29 cellular contexts compared by ENCODE assay signal in the genomic region with DNA sequence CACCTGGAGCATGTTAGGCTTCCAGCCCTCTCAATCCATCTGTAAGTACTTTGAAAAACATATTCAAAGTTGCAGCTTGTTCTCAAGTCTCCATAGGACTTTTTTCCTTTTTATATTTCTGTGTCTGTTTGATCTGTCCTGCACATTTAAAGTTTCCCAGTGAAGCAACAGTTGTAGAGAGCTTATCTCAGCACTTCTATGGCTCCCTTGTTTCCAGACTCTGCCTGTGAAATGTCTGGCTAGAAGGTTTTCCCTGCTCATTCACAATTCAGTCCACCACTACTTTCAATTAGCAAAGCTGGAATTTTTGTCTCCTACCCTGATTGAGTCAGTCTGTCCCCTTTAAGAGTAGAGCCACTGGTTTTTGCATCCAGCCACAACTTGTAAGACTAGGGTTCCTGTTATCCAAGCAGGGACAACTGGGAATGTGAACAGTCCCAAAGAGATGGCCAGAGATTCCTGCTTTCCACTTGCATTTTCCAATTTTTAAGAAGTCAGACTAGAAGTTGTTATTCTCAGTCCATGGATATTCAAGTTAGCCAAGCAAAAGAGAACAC.
DNase-seq lines count a peak whose midpoint lies in the region; ATAC-seq and TF ChIP-seq lines count a peak whose summit lies in the region.
"Had no signal": no experiment of that assay in that cellular context is flagged by ENCODE, and none has a peak within 500 bp of the region (broad histone marks: within the 10 kb centered on the region; RNA-seq: fewer than 3 reads in every experiment).

No MANE protein-coding gene starts in this region.

- H3K4me3 Mint-ChIP-seq in GM23338 (no peak overlapping the region), nephron (no peak overlapping the region)
- H3K4me3 Mint-ChIP-seq: activated CD4-positive, alpha-beta T cell treated with anti-CD3 and anti-CD28 coated beads, Interleukin-2, amount 10 ng/mL, durations not matched to agents 7 days and 5 days; WTC11 had no signal

- no peaks in the 10 kb centered on the region for H3K79me2 ChIP-seq in GM23338 (replicated peaks; ENCODE audit: insufficient read depth)
- H3K79me2 ChIP-seq in OCI-LY3 (ENCODE audit: low read length) = no peaks in the 10 kb centered on the region

- H3K9me3 ChIP-seq in OCI-LY3 (ENCODE audit: insufficient read depth, low read length) (no peaks in the 10 kb centered on the region), stomach (no peaks in the 10 kb centered on the region)
- H3K9me3 ChIP-seq: BLaER1, body of pancreas, neutrophil, prostate gland, tibial artery had no signal

- H3K27me3 Mint-ChIP-seq in GM23338 (ENCODE audit: insufficient read depth, low read depth, poor library complexity) (no peaks in the 10 kb centered on the region), nephron (ENCODE audit: low read depth) (no peaks in the 10 kb centered on the region)
- H3K27me3 Mint-ChIP-seq: activated CD4-positive, alpha-beta T cell treated with anti-CD3 and anti-CD28 coated beads, Interleukin-2, amount 10 ng/mL, durations not matched to agents 7 days and 5 days had no signal

- no peak for TF ChIP-seq POLR2A in stomach (IDR thresholded peaks at IDR 0.05)

- no peaks in the 10 kb centered on the region for H3F3A ChIP-seq in GM23338 (replicated peaks; ENCODE audit: low read depth)

- no peak for TF ChIP-seq CTCF in GM23338 (conservative IDR thresholded peaks at IDR 0.05; ENCODE audit: low read depth in 2 of 2)
- TF ChIP-seq CTCF in OCI-LY3 (IDR thresholded peaks at IDR 0.05; ENCODE audit: low read depth, low read length) = no peak
- no peak for TF ChIP-seq CTCF in nephron (IDR thresholded peaks at IDR 0.05; ENCODE audit: unreplicated experiment in 3 of 3)
- TF ChIP-seq CTCF in stomach (IDR thresholded peaks at IDR 0.05) = no peak

- no peaks in the 10 kb centered on the region for H3K9me2 ChIP-seq in GM23338 (ENCODE audit: insufficient read depth)

- H3K4me3 ChIP-seq in GM23338 (no peak overlapping the region), OCI-LY3 (ENCODE audit: low read length) (no peak overlapping the region), stomach (no peak overlapping the region)
- H3K4me3 ChIP-seq: BLaER1, body of pancreas, lung, prostate gland, tibial artery had no signal

- TF ChIP-seq EP300 in stomach (IDR thresholded peaks at IDR 0.05) = no peak

- DNase-seq in GM23338 (ENCODE audit: low spot score) (no peak), left cardiac atrium (no peak), HuH-7.5 (ENCODE audit: low spot score) (no peak), NCI-H446 (lab: John Stamatoyannopoulos, UW) (no peak), stomach (no peak)
- DNase-seq: activated CD4-positive, alpha-beta T cell treated with anti-CD3 and anti-CD28 coated beads, Interleukin-2, amount 10 ng/mL, durations not matched to agents 7 days and 5 days; activated naive CD4-positive, alpha-beta T cell; activated T-cell treated with anti-CD3 and anti-CD28 coated beads, Interleukin-2, amount 50 U/mL, for 48 hours; body of pancreas; DMS153; GF-D8; HCEC 1CT; kidney; NCI-H1417 treated with DMSO at 0.1 percent for 48 hours; NCI-H2081; NCI-H226; NCI-H82; SHP77; stimulated activated CD8-positive, alpha-beta memory T cell treated with anti-CD3 and anti-CD28 coated beads, Interleukin-4, amount 100 ng/mL, for 48 hours; SW 1271; T-helper 9 cell; tibial artery had no signal

- no peaks in the 10 kb centered on the region for H3K9me3 Mint-ChIP-seq in GM23338
- no peaks in the 10 kb centered on the region for H3K9me3 Mint-ChIP-seq in nephron
- H3K9me3 Mint-ChIP-seq: activated CD4-positive, alpha-beta T cell treated with anti-CD3 and anti-CD28 coated beads, Interleukin-2, amount 10 ng/mL, durations not matched to agents 7 days and 5 days; WTC11 had no signal

- H3K27ac ChIP-seq in GM23338 (ENCODE audit: low read depth) (no peak overlapping the region), OCI-LY3 (ENCODE audit: low read length) (no peak overlapping the region), stomach (no peak overlapping the region)
- H3K27ac ChIP-seq: BLaER1, body of pancreas, neutrophil, prostate gland, tibial artery had no signal

- peak overlapping the region; percentile 74; the same call in 1 of the 2 replicates for H2AFZ ChIP-seq in GM23338
- 0 out of 2 replicates have a peak overlapping the region, but pooled peaks have one; percentile 0 for H2AFZ ChIP-seq in OCI-LY3 (ENCODE audit: low read depth, low read length)

- H3K36me3 ChIP-seq in GM23338 (ENCODE audit: insufficient read depth) = no peaks in the 10 kb centered on the region
- no peaks in the 10 kb centered on the region for H3K36me3 ChIP-seq in OCI-LY3 (replicated peaks; ENCODE audit: low read depth, low read length)
- no peaks in the 10 kb centered on the region for H3K36me3 ChIP-seq in stomach
- H3K36me3 ChIP-seq: BLaER1, neutrophil, prostate gland, tibial artery had no signal

- H3K27ac Mint-ChIP-seq in GM23338 (no peak overlapping the region), nephron (peak overlapping the region; percentile 21 to 51 (median 42))
- H3K27ac Mint-ChIP-seq: activated CD4-positive, alpha-beta T cell treated with anti-CD3 and anti-CD28 coated beads, Interleukin-2, amount 10 ng/mL, durations not matched to agents 7 days and 5 days; WTC11 had no signal

- H3K4me1 ChIP-seq in GM23338 (ENCODE audit: insufficient read depth) (no peaks in the 10 kb centered on the region), OCI-LY3 (ENCODE audit: low read length) (no peaks in the 10 kb centered on the region), stomach (no peaks in the 10 kb centered on the region)
- H3K4me1 ChIP-seq: BLaER1, body of pancreas, prostate gland had no signal

- ATAC-seq in GM23338 (no peak), left cardiac atrium (peak; percentile 30 to 52)
- ATAC-seq: body of pancreas, WTC11 had no signal

- intact Hi-C loops in left cardiac atrium (cut with DNase I) (no loop called here), stomach (cut with DNase I; ENCODE audit: low total_unique reads) (no loop called here)

- H3K4me2 ChIP-seq in GM23338 = no peak overlapping the region
- H3K4me2 ChIP-seq in OCI-LY3 (ENCODE audit: low read length) = no peak overlapping the region
- H3K4me2 ChIP-seq: BLaER1 had no signal

- H4K20me1 ChIP-seq in GM23338 (replicated peaks; ENCODE audit: insufficient read depth) (no peaks in the 10 kb centered on the region), OCI-LY3 (ENCODE audit: insufficient read depth, low read length) (no peaks in the 10 kb centered on the region)
- H4K20me1 ChIP-seq: BLaER1 had no signal

- H3K9ac ChIP-seq in OCI-LY3 (ENCODE audit: low read length) = no peak overlapping the region
- H3K9ac ChIP-seq: BLaER1 had no signal

- no peaks in the 10 kb centered on the region for H3K36me3 Mint-ChIP-seq in GM23338 (ENCODE audit: low read depth)
- no peaks in the 10 kb centered on the region for H3K36me3 Mint-ChIP-seq in nephron (ENCODE audit: low read depth)
- H3K36me3 Mint-ChIP-seq: WTC11 had no signal

- no peaks in the 10 kb centered on the region for H3K4me1 Mint-ChIP-seq in GM23338
- H3K4me1 Mint-ChIP-seq in nephron = peaks cover 28% of the 10 kb centered on the region
- H3K4me1 Mint-ChIP-seq: activated CD4-positive, alpha-beta T cell treated with anti-CD3 and anti-CD28 coated beads, Interleukin-2, amount 10 ng/mL, durations not matched to agents 7 days and 5 days had no signal

- H3K27me3 ChIP-seq in GM23338 (ENCODE audit: insufficient read depth) (no peaks in the 10 kb centered on the region), OCI-LY3 (ENCODE audit: low read depth, low read length) (no peaks in the 10 kb centered on the region), stomach (no peaks in the 10 kb centered on the region)
- H3K27me3 ChIP-seq: BLaER1, body of pancreas, neutrophil, tibial artery had no signal

TF ChIP-seq in GM23338, 12 proteins besides CTCF, POLR2A, EP300 and RAD21 (continues in another document):
- TF ChIP-seq JUNB (IDR thresholded peaks at IDR 0.05; ENCODE audit: unreplicated experiment) (no peak), ZNF114 (CRISPR knock-in tag; IDR thresholded peaks at IDR 0.05) (no peak)
- TF ChIP-seq, protein P1, sequence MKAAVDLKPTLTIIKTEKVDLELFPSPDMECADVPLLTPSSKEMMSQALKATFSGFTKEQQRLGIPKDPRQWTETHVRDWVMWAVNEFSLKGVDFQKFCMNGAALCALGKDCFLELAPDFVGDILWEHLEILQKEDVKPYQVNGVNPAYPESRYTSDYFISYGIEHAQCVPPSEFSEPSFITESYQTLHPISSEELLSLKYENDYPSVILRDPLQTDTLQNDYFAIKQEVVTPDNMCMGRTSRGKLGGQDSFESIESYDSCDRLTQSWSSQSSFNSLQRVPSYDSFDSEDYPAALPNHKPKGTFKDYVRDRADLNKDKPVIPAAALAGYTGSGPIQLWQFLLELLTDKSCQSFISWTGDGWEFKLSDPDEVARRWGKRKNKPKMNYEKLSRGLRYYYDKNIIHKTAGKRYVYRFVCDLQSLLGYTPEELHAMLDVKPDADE (IDR thresholded peaks at IDR 0.05) = no peak
